Comparison of ENCODE assay signal across 8 cellular contexts in genomic region chr10:35640951-35641429, GRCh38. TPM values are rescaled to one million over a fixed set of nuclear protein-coding genes. Genes with fewer than 3 reads are reported as not detected.
DNase-seq lines count a peak whose midpoint lies in the region; ATAC-seq and TF ChIP-seq lines count a peak whose summit lies in the region.

No MANE protein-coding gene starts in this region.

- peaks cover 81% of the 10 kb centered on the region for H3K27me3 Mint-ChIP-seq in dendritic cell treated with granulocyte-macrophage colony-stimulating factor and Interleukin-4, amounts not matched to agents 40 ng/mL and 50 ng/mL, for 4 days

- DNase-seq in GM03348 (ENCODE audit: low spot score) (peak; percentile 77), LHCN-M2 (ENCODE audit: low read depth) (peak; percentile 80), UCSD-AML1 (lab: John Stamatoyannopoulos, UW; ENCODE audit: unreplicated experiment) (peak; percentile 57), COLO829 (ENCODE audit: low spot score) (no peak)
- DNase-seq in stimulated activated CD4-positive, alpha-beta T cell treated with anti-CD3 and anti-CD28 coated beads, Interleukin-4, amount 100 ng/mL, for 4 hours, result peak; percentile 31 to 43

- H3K27me3 ChIP-seq in liver (ENCODE audit: control insufficient read depth in 4 of 4, insufficient read depth in 4 of 4, low read length in 3 of 4), result no peaks in the 10 kb centered on the region

- peak; percentile 1 for TF ChIP-seq CTCF in liver (IDR thresholded peaks at IDR 0.05; ENCODE audit: low read depth, low read length, missing input control)

- H3K9ac ChIP-seq in liver (ENCODE audit: low read depth in 1 of 2, low read length in 2 of 2), result no peak overlapping the region

- intact Hi-C loops in dendritic cell treated with granulocyte-macrophage colony-stimulating factor and Interleukin-4, amounts not matched to agents 40 ng/mL and 50 ng/mL, for 4 days (cut with micrococcal nuclease), result no loop called here

- no peaks in the 10 kb centered on the region for H3K9me3 ChIP-seq in liver (ENCODE audit: control insufficient read depth in 4 of 4, low read length in 3 of 4)

- H3K4me3 ChIP-seq in liver (ENCODE audit: low read depth in 1 of 3, low read length in 3 of 3), result peak overlapping the region; percentile 75 to 82 (median 76)

- H3K9me3 Mint-ChIP-seq in dendritic cell treated with granulocyte-macrophage colony-stimulating factor and Interleukin-4, amounts not matched to agents 40 ng/mL and 50 ng/mL, for 4 days, result no peaks in the 10 kb centered on the region

- peak overlapping the region; percentile 61 to 73 for H3K27ac ChIP-seq in liver (ENCODE audit: low read depth in 1 of 2, low read length in 2 of 2)

- H3K4me1 Mint-ChIP-seq in dendritic cell treated with granulocyte-macrophage colony-stimulating factor and Interleukin-4, amounts not matched to agents 40 ng/mL and 50 ng/mL, for 4 days (ENCODE audit: low read depth), result peaks cover 43% of the 10 kb centered on the region

- peaks cover 11 to 39% (median 26%) of the 10 kb centered on the region in 4 donors for H3K4me1 ChIP-seq in liver (ENCODE audit: control insufficient read depth in 4 of 4, insufficient read depth in 4 of 4, low read length in 3 of 4)

- peaks cover 0 to 3% (median 0%) of the 10 kb centered on the region in 4 donors for H3K36me3 ChIP-seq in liver (ENCODE audit: control insufficient read depth in 4 of 4, insufficient read depth in 3 of 4, low read depth in 1 of 4, low read length in 3 of 4)

- H3K27ac Mint-ChIP-seq in dendritic cell treated with granulocyte-macrophage colony-stimulating factor and Interleukin-4, amounts not matched to agents 40 ng/mL and 50 ng/mL, for 4 days, result no peak overlapping the region

- H3K36me3 Mint-ChIP-seq in dendritic cell treated with granulocyte-macrophage colony-stimulating factor and Interleukin-4, amounts not matched to agents 40 ng/mL and 50 ng/mL, for 4 days (ENCODE audit: low read depth), result peaks cover 14% of the 10 kb centered on the region

- H3K4me3 Mint-ChIP-seq in dendritic cell treated with granulocyte-macrophage colony-stimulating factor and Interleukin-4, amounts not matched to agents 40 ng/mL and 50 ng/mL, for 4 days, result peak overlapping the region; percentile 81

- ATAC-seq in GM21786 (IDR thresholded peaks at IDR 0.05; ENCODE audit: unreplicated experiment), result peak; percentile 21

- no peak for TF ChIP-seq RAD21 in liver (IDR thresholded peaks at IDR 0.05)

- under 1% methylated on average over 45 of the region's 45 CpGs for WGBS in liver

TF ChIP-seq in liver, 16 proteins besides CTCF, POLR2A, EP300 and RAD21:
- no peak for TF ChIP-seq SP1 (IDR thresholded peaks at IDR 0.05)
- no peak for TF ChIP-seq TAF1 (conservative IDR thresholded peaks at IDR 0.05)
- TF ChIP-seq NR2F2 (IDR thresholded peaks at IDR 0.05), result no peak
- no peak for TF ChIP-seq EGR1 (IDR thresholded peaks at IDR 0.05; ENCODE audit: low read depth in 2 of 2)
- no peak for TF ChIP-seq ZBTB33 (IDR thresholded peaks at IDR 0.05)
- TF ChIP-seq GABPA (IDR thresholded peaks at IDR 0.05 in 1 of 2, conservative IDR thresholded peaks at IDR 0.05 in 1 of 2), result no peak
- no peak for TF ChIP-seq RXRA (IDR thresholded peaks at IDR 0.05)
- TF ChIP-seq JUND (IDR thresholded peaks at IDR 0.05), result no peak
- TF ChIP-seq MAX (IDR thresholded peaks at IDR 0.05), result no peak
- no peak for TF ChIP-seq YY1 (IDR thresholded peaks at IDR 0.05)
- no peak for TF ChIP-seq ATF3 (IDR thresholded peaks at IDR 0.05)
- no peak for TF ChIP-seq FOXA1 (IDR thresholded peaks at IDR 0.05)
- TF ChIP-seq REST (IDR thresholded peaks at IDR 0.05), result no peak
- TF ChIP-seq HNF4G (IDR thresholded peaks at IDR 0.05), result no peak
TF ChIP-seq in liver: peak in this region for 0.

RNA-seq across cellular contexts. Expression of gene FZD8, which starts 1.1 kb away (rescaled TPM):
- total RNA-seq in LHCN-M2 (2014; rRNA removed) (4.1 and 4.2 TPM in 2 replicates), liver (1 to 10 TPM; 3.5 to 5.4 TPM)
- 1.4 TPM for polyA plus RNA-seq in LHCN-M2 (2012)
- 1 to 10 TPM in 1 of 2 donors, under 1 TPM in 1; 0.25 to 2.4 TPM for polyA plus RNA-seq in liver

RNA-seq across cellular contexts. Expression of gene GJD4, which starts 35.8 kb away (rescaled TPM):
- 0.06 TPM in 1 of 2 replicates, not detected in the other for total RNA-seq in LHCN-M2 (2014; rRNA removed)
- polyA plus RNA-seq in LHCN-M2 (2012), result not detected
- total RNA-seq in liver, result not detected
- not detected for polyA plus RNA-seq in liver
